ENCODE assay signal across 9 cellular contexts in genomic region chr3:43999920-44000319, GRCh38.
A peak's percentile ranks its signal among the peaks of the same experiment; 100 is the strongest.
DNase-seq lines count a peak whose midpoint lies in the region; TF ChIP-seq lines count a peak whose summit lies in the region.
"Had no signal": no experiment of that assay in that cellular context is flagged by ENCODE, and none has a peak within 500 bp of the region (broad histone marks: within the 10 kb centered on the region; RNA-seq: fewer than 3 reads in every experiment).

No MANE protein-coding gene starts in this region.

- no peaks in the 10 kb centered on the region for H3K36me3 Mint-ChIP-seq in endothelial cell (ENCODE audit: low read depth, unreplicated experiment)
- H3K36me3 Mint-ChIP-seq in neural progenitor cell: no peaks in the 10 kb centered on the region

- peaks cover 79% of the 10 kb centered on the region for H3K27me3 ChIP-seq in neural progenitor cell

- H3K9ac ChIP-seq in ES-I3 (ENCODE audit: low read depth, low read length) (peak overlapping the region; percentile 79), neural progenitor cell (no peak overlapping the region)

- H3K4me2 ChIP-seq in neural progenitor cell: peak overlapping the region; percentile 95

- H3K4me1 ChIP-seq in ES-I3 (ENCODE audit: insufficient read depth, low read length): peaks cover 7% of the 10 kb centered on the region; the same call in 1 of the 2 replicates
- H3K4me1 ChIP-seq in neural progenitor cell: peaks cover 19% of the 10 kb centered on the region

- H4K20me1 ChIP-seq in neural progenitor cell (ENCODE audit: low read depth): peaks cover 21% of the 10 kb centered on the region

- H3K4me1 Mint-ChIP-seq in endothelial cell (ENCODE audit: unreplicated experiment) (peaks cover 28% of the 10 kb centered on the region), neural progenitor cell (peaks cover 33% of the 10 kb centered on the region)

- H3K9me3 ChIP-seq in ES-I3 (ENCODE audit: control insufficient read depth, insufficient read depth, low read length) (no peaks in the 10 kb centered on the region; the same call in none of the 2 replicates), neural progenitor cell (ENCODE audit: low read depth) (no peaks in the 10 kb centered on the region)

- no peaks in the 10 kb centered on the region for H3K79me2 ChIP-seq in neural progenitor cell (ENCODE audit: low read depth)

- DNase-seq in RWPE1 (ENCODE audit: low spot score) (no peak), endothelial cell (ENCODE audit: low spot score) (no peak), neural progenitor cell (ENCODE audit: low spot score) (no peak), SHP77 (lab: John Stamatoyannopoulos, UW) (no peak), GM13977 (ENCODE audit: low spot score) (no peak), NAMALWA (ENCODE audit: low spot score) (no peak)
- DNase-seq in stimulated activated naive CD4-positive, alpha-beta T cell treated with Interleukin-2 at 50 U/mL for 16 hours (lab: John Stamatoyannopoulos, UW): no peak
- DNase-seq: NCI-H748 treated with DMSO at 0.1 percent for 48 hours had no signal

- H3K27ac ChIP-seq in RWPE1 (peak overlapping the region; percentile 87), neural progenitor cell (no peak overlapping the region)

- H2AFZ ChIP-seq in neural progenitor cell (replicated peaks): no peak overlapping the region

- H3K27me3 Mint-ChIP-seq in endothelial cell (ENCODE audit: unreplicated experiment) (peaks cover 31% of the 10 kb centered on the region), neural progenitor cell (ENCODE audit: insufficient read depth, low read depth) (peaks cover 63% of the 10 kb centered on the region)

- H3F3A ChIP-seq in neural progenitor cell (ENCODE audit: low read depth): peaks cover 32% of the 10 kb centered on the region

- H3K4me3 ChIP-seq in neural progenitor cell: peak overlapping the region; percentile 58

- H3K36me3 ChIP-seq in ES-I3 (ENCODE audit: insufficient read depth, low read length): no peaks in the 10 kb centered on the region
- H3K36me3 ChIP-seq in neural progenitor cell: no peaks in the 10 kb centered on the region

- CTCF ChIA-PET in RWPE1 (lab: Yijun Ruan, JAX): no interaction called here

- POLR2A ChIA-PET in RWPE1 (lab: Yijun Ruan, JAX; ENCODE audit: low non-redundant PET): no interaction called here

- no peak for TF ChIP-seq CTCF in RWPE1 (conservative IDR thresholded peaks at IDR 0.05; ENCODE audit: low read depth)
- TF ChIP-seq CTCF in endothelial cell (IDR thresholded peaks at IDR 0.05; ENCODE audit: unreplicated experiment): no peak
- no peak for TF ChIP-seq CTCF in neural progenitor cell (IDR thresholded peaks at IDR 0.05)
- TF ChIP-seq CTCF in GM13977 (IDR thresholded peaks at IDR 0.05; ENCODE audit: extremely low read depth, insufficient read depth, missing control alignments): no peak

- H3K4me3 Mint-ChIP-seq in endothelial cell (ENCODE audit: unreplicated experiment): peak overlapping the region; percentile 82
- H3K4me3 Mint-ChIP-seq in neural progenitor cell: peak overlapping the region; percentile 83

- in situ Hi-C loops in GM13977 (cut with MboI; ENCODE audit: low pct_unique_long_range_greater_than_20kb, low sequenced_read_pairs, unreplicated experiment): no loop called here

- H3K9me3 Mint-ChIP-seq in endothelial cell (ENCODE audit: unreplicated experiment): no peaks in the 10 kb centered on the region
- peaks cover 4% of the 10 kb centered on the region for H3K9me3 Mint-ChIP-seq in neural progenitor cell

- H3K27ac Mint-ChIP-seq in endothelial cell (ENCODE audit: unreplicated experiment) (no peak overlapping the region), neural progenitor cell (no peak overlapping the region)
